In genomic region chr17:2636169-2636930, GRCh38 we compare ENCODE assay signal across 24 cellular contexts. TPM values are rescaled to one million over a fixed set of nuclear protein-coding genes. Genes with fewer than 3 reads are reported as not detected.
DNase-seq lines count a peak whose midpoint lies in the region; ATAC-seq and TF ChIP-seq lines count a peak whose summit lies in the region.
"Had no signal": no experiment of that assay in that cellular context is flagged by ENCODE, and none has a peak within 500 bp of the region (broad histone marks: within the 10 kb centered on the region; RNA-seq: fewer than 3 reads in every experiment).

No MANE protein-coding gene starts in this region.

- peaks cover 97% of the 10 kb centered on the region for H3K79me2 ChIP-seq in osteoblast (ENCODE audit: insufficient read depth, low read length)

- no peak overlapping the region for H3K4me3 ChIP-seq in CD8-positive, alpha-beta T cell (ENCODE audit: low read depth, low read length)
- no peak overlapping the region for H3K4me3 ChIP-seq in osteoblast (ENCODE audit: insufficient read depth, low read length)
- H3K4me3 ChIP-seq: GM23248, lung, thoracic aorta had no signal

- H3K4me1 ChIP-seq in CD8-positive, alpha-beta T cell (ENCODE audit: insufficient read depth, low read length) = peaks cover 11% of the 10 kb centered on the region
- H3K4me1 ChIP-seq in osteoblast (ENCODE audit: insufficient read depth, low read length) = peaks cover 6% of the 10 kb centered on the region

- H3K36me3 ChIP-seq in CD8-positive, alpha-beta T cell (ENCODE audit: insufficient read depth, low read length) = peaks cover 8% of the 10 kb centered on the region
- H3K36me3 ChIP-seq in osteoblast (ENCODE audit: insufficient read depth, low read length) = peaks cover 41% of the 10 kb centered on the region

- no peak overlapping the region for H3K27ac ChIP-seq in CD8-positive, alpha-beta T cell (ENCODE audit: low read depth, low read length)
- no peak overlapping the region for H3K27ac ChIP-seq in osteoblast (ENCODE audit: low read depth, low read length)
- H3K27ac ChIP-seq: GM23248, thoracic aorta, WERI-Rb-1 had no signal

- intact Hi-C loops in CD8-positive, alpha-beta T cell (cut with DNase I, micrococcal nuclease) = no loop called here

- no peaks in the 10 kb centered on the region for H3K9me3 ChIP-seq in CD8-positive, alpha-beta T cell (ENCODE audit: low read length)
- no peaks in the 10 kb centered on the region for H3K9me3 ChIP-seq in osteoblast (ENCODE audit: low read depth, low read length)
- H3K9me3 ChIP-seq: thoracic aorta had no signal

- CTCF ChIA-PET in CD8-positive, alpha-beta T cell (lab: Charles Lee) = no interaction called here

- TF ChIP-seq CTCF in CD8-positive, alpha-beta T cell (IDR thresholded peaks at IDR 0.05) = no peak
- TF ChIP-seq CTCF in HFFc6 (IDR thresholded peaks at IDR 0.05) (no peak), osteoblast (IDR thresholded peaks at IDR 0.05; ENCODE audit: extremely low read depth, low read depth, low read length) (no peak)

- POLR2A ChIA-PET in CD8-positive, alpha-beta T cell (lab: Charles Lee) = no interaction called here

- H3K4me1 Mint-ChIP-seq in CD8-positive, alpha-beta T cell (ENCODE audit: low read depth) = peaks cover 60% of the 10 kb centered on the region
- H3K4me1 Mint-ChIP-seq in HFFc6 (ENCODE audit: low read depth) = peaks cover 40% of the 10 kb centered on the region
- H3K4me1 Mint-ChIP-seq in central memory CD8-positive, alpha-beta T cell = peaks cover 55% of the 10 kb centered on the region

- H3K27ac Mint-ChIP-seq in CD8-positive, alpha-beta T cell = peak overlapping the region; percentile 10
- peak overlapping the region; percentile 21; the same call in 1 of the 2 replicates for H3K27ac Mint-ChIP-seq in HFFc6
- H3K27ac Mint-ChIP-seq in central memory CD8-positive, alpha-beta T cell (ENCODE audit: low read depth) = peak overlapping the region; percentile 63
- H3K27ac Mint-ChIP-seq: dendritic cell treated with granulocyte-macrophage colony-stimulating factor and Interleukin-4, amounts not matched to agents 40 ng/mL and 50 ng/mL, for 4 days had no signal

- H3K27me3 Mint-ChIP-seq in CD8-positive, alpha-beta T cell (ENCODE audit: low read depth) = no peaks in the 10 kb centered on the region
- no peaks in the 10 kb centered on the region for H3K27me3 Mint-ChIP-seq in HFFc6 (ENCODE audit: insufficient read depth)
- H3K27me3 Mint-ChIP-seq in central memory CD8-positive, alpha-beta T cell = no peaks in the 10 kb centered on the region
- H3K27me3 Mint-ChIP-seq: dendritic cell treated with granulocyte-macrophage colony-stimulating factor and Interleukin-4, amounts not matched to agents 40 ng/mL and 50 ng/mL, for 4 days had no signal

- ATAC-seq in CD8-positive, alpha-beta T cell = no peak
- ATAC-seq in central memory CD8-positive, alpha-beta T cell (replicated peaks; ENCODE audit: extremely low read depth, poor library complexity, severe bottlenecking) = no peak
- ATAC-seq in HG02852 (IDR thresholded peaks at IDR 0.05; ENCODE audit: unreplicated experiment) (no peak), HG02981 (IDR thresholded peaks at IDR 0.05; ENCODE audit: unreplicated experiment) (no peak)
- ATAC-seq: SK-N-SH treated with all-trans-retinoic acid at 6 μM for 48 hours had no signal

- H2AFZ ChIP-seq in osteoblast (ENCODE audit: low read length) = no peak overlapping the region
- H2AFZ ChIP-seq: GM23248 had no signal

- no peak overlapping the region for H3K4me2 ChIP-seq in osteoblast (ENCODE audit: insufficient read depth, low read length)

- H3K27me3 ChIP-seq in CD8-positive, alpha-beta T cell (ENCODE audit: insufficient read depth, low read length) = no peaks in the 10 kb centered on the region
- no peaks in the 10 kb centered on the region for H3K27me3 ChIP-seq in osteoblast (ENCODE audit: insufficient read depth, low read length)

- DNase-seq in CD8-positive, alpha-beta T cell = no peak
- DNase-seq in HFFc6 = no peak
- DNase-seq in central memory CD8-positive, alpha-beta T cell (ENCODE audit: low spot score in 2 of 2) = no peak
- DNase-seq in osteoblast (ENCODE audit: insufficient read length, low spot score, missing footprints) = peak; percentile 36
- no peak for DNase-seq in activated gamma-delta T cell treated with Interleukin-2 at 50 U/mL for 16 hours
- DNase-seq: activated CD4-positive, alpha-beta T cell treated with anti-CD3 and anti-CD28 coated beads, Interleukin-2, amount 50 U/mL, for 4 hours; activated naive CD4-positive, alpha-beta T cell; aorta; GDM1; GM23248; head of caudate nucleus; KG1; NCI-H1417 treated with DMSO at 0.1 percent for 48 hours; NCI-H2107; NCI-H446 treated with DMSO at 0.1 percent for 48 hours; nucleus accumbens; small intestine; WERI-Rb-1 had no signal

- no peak overlapping the region for H3K4me3 Mint-ChIP-seq in CD8-positive, alpha-beta T cell
- no peak overlapping the region for H3K4me3 Mint-ChIP-seq in HFFc6
- H3K4me3 Mint-ChIP-seq in central memory CD8-positive, alpha-beta T cell = no peak overlapping the region
- H3K4me3 Mint-ChIP-seq: dendritic cell treated with granulocyte-macrophage colony-stimulating factor and Interleukin-4, amounts not matched to agents 40 ng/mL and 50 ng/mL, for 4 days had no signal

- H4K20me1 ChIP-seq in osteoblast (ENCODE audit: insufficient read depth, low read length) = peaks cover 74% of the 10 kb centered on the region

- no peaks in the 10 kb centered on the region for H3K9me3 Mint-ChIP-seq in CD8-positive, alpha-beta T cell
- H3K9me3 Mint-ChIP-seq in HFFc6 = no peaks in the 10 kb centered on the region
- no peaks in the 10 kb centered on the region for H3K9me3 Mint-ChIP-seq in central memory CD8-positive, alpha-beta T cell
- H3K9me3 Mint-ChIP-seq: dendritic cell treated with granulocyte-macrophage colony-stimulating factor and Interleukin-4, amounts not matched to agents 40 ng/mL and 50 ng/mL, for 4 days had no signal

- peaks cover 52% of the 10 kb centered on the region for H3K36me3 Mint-ChIP-seq in CD8-positive, alpha-beta T cell
- peaks cover 25% of the 10 kb centered on the region; the same call in 1 of the 2 replicates for H3K36me3 Mint-ChIP-seq in HFFc6 (ENCODE audit: low read depth)
- H3K36me3 Mint-ChIP-seq in central memory CD8-positive, alpha-beta T cell (ENCODE audit: insufficient read depth) = peaks cover 45% of the 10 kb centered on the region

RNA-seq across cellular contexts. Expression of gene PAFAH1B1, which starts 42.9 kb away (rescaled TPM):
- total RNA-seq in CD8-positive, alpha-beta T cell = 100 to 1,000 TPM; 139 to 157 TPM
- 100 to 1,000 TPM; 159 to 186 (median 167) TPM for total RNA-seq in HFFc6 (2021; fragmentation: NEBNext Ultra II Directional; extraction: Animal tissue kit (Norgen Biotek cat#: 25700))
- 113 and 128 TPM in 2 replicates for total RNA-seq in osteoblast

Comparison
In these comparisons a context has a peak if more than half of its experiments do, and no peak if none do; other contexts are left out.
1. H3K27ac Mint-ChIP-seq: peak in every context shown above with its lines; median percentile 63 in central memory CD8-positive, alpha-beta T cell; 21 in HFFc6; 10 in CD8-positive, alpha-beta T cell.